29 cellular contexts compared by ENCODE assay signal in the genomic region with DNA sequence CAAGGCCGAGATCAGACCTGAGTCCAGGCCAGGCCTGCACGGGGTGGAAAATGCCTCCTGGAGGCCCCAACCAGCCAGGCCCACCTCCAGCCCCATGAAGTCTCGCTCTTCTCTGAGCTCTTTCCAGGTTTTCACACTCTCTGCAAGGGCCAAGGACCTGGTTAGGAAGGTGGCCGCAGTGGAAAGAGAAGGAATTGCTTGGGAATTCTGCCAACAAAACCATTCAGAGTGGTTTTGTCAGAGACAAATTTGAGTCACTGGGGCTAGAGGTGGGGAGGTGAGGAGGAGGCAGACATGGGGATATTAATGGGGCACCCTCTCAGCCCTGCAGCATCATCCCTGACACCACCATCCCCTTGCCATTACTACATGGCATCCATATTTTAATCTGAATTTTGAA.
"Had no signal": no experiment of that assay in that cellular context is flagged by ENCODE, and none has a peak within 500 bp of the region (broad histone marks: within the 10 kb centered on the region; RNA-seq: fewer than 3 reads in every experiment).

No MANE protein-coding gene starts in this region.

- H3K4me3 Mint-ChIP-seq: activated CD4-positive, alpha-beta memory T cell treated with anti-CD3 and anti-CD28 coated beads, Interleukin-2, amount 10 ng/mL, durations not matched to agents 7 days and 5 days; activated CD4-positive, alpha-beta T cell treated with anti-CD3 and anti-CD28 coated beads, Interleukin-2, amount 10 ng/mL, durations not matched to agents 7 days and 5 days; activated naive CD4-positive, alpha-beta T cell treated with anti-CD3 and anti-CD28 coated beads, Interleukin-2, amount 10 ng/mL, durations not matched to agents 7 days and 5 days; activated naive CD8-positive, alpha-beta T cell treated with anti-CD3 and anti-CD28 coated beads, Interleukin-2, amount 10 ng/mL, durations not matched to agents 7 days and 5 days; activated T-cell treated with anti-CD3 and anti-CD28 coated beads, Interleukin-2, amount 50 U/mL, for 24 hours; activated T-cell treated with anti-CD3 and anti-CD28 coated beads, Interleukin-2, amount 50 U/mL, for 72 hours; brain; central memory CD8-positive, alpha-beta T cell; dendritic cell treated with granulocyte-macrophage colony-stimulating factor and Interleukin-4, amounts not matched to agents 40 ng/mL and 50 ng/mL, for 4 days; endodermal cell; WTC11 had no signal

- DNase-seq: activated CD4-positive, alpha-beta memory T cell treated with anti-CD3 and anti-CD28 coated beads, Interleukin-2, amount 10 ng/mL, durations not matched to agents 7 days and 5 days; activated CD4-positive, alpha-beta T cell treated with anti-CD3 and anti-CD28 coated beads for 1 hour; activated CD4-positive, alpha-beta T cell treated with anti-CD3 and anti-CD28 coated beads for 4 hours; activated CD4-positive, alpha-beta T cell treated with anti-CD3 and anti-CD28 coated beads, Interleukin-2, amount 10 ng/mL, durations not matched to agents 7 days and 5 days; activated CD4-positive, alpha-beta T cell treated with anti-CD3 and anti-CD28 coated beads, Interleukin-2, amount 50 U/mL, for 4 hours; activated CD8-positive, alpha-beta memory T cell treated with anti-CD3 and anti-CD28 coated beads, Interleukin-2, amount 50 U/mL, for 48 hours; activated gamma-delta T cell; activated naive CD4-positive, alpha-beta T cell; activated naive CD4-positive, alpha-beta T cell treated with anti-CD3 and anti-CD28 coated beads, Interleukin-2, amount 10 ng/mL, durations not matched to agents 7 days and 5 days; activated naive CD8-positive, alpha-beta T cell treated with anti-CD3 and anti-CD28 coated beads, Interleukin-2, amount 10 ng/mL, durations not matched to agents 7 days and 5 days; activated T-cell treated with anti-CD3 and anti-CD28 coated beads for 4 hours; activated T-cell treated with anti-CD3 and anti-CD28 coated beads, Interleukin-2, amount 50 U/mL, for 24 hours; activated T-cell treated with anti-CD3 and anti-CD28 coated beads, Interleukin-2, amount 50 U/mL, for 72 hours; amygdala; aorta; dorsolateral prefrontal cortex; effector memory CD4-positive, alpha-beta T cell; endodermal cell; foreskin fibroblast; glutamatergic neuron; heart left ventricle; T-helper 2 cell had no signal

- H3K27me3 ChIP-seq: heart left ventricle had no signal

- H3K36me3 Mint-ChIP-seq: activated naive CD4-positive, alpha-beta T cell treated with anti-CD3 and anti-CD28 coated beads, Interleukin-2, amount 10 ng/mL, durations not matched to agents 7 days and 5 days; activated naive CD4-positive, alpha-beta T cell treated with anti-CD3 and anti-CD28 coated beads, Interleukin-2, amount 50 U/mL, for 72 hours; activated naive CD8-positive, alpha-beta T cell treated with anti-CD3 and anti-CD28 coated beads, Interleukin-2, amount 10 ng/mL, durations not matched to agents 7 days and 5 days; brain; WTC11 had no signal

- H3K9me3 ChIP-seq: heart left ventricle had no signal

- H3K4me3 ChIP-seq: coronary artery, dorsolateral prefrontal cortex, heart left ventricle had no signal

- H3K27ac Mint-ChIP-seq: activated CD4-positive, alpha-beta memory T cell treated with anti-CD3 and anti-CD28 coated beads, Interleukin-2, amount 10 ng/mL, durations not matched to agents 7 days and 5 days; activated CD4-positive, alpha-beta T cell treated with anti-CD3 and anti-CD28 coated beads, Interleukin-2, amount 10 ng/mL, durations not matched to agents 7 days and 5 days; activated naive CD4-positive, alpha-beta T cell treated with anti-CD3 and anti-CD28 coated beads, Interleukin-2, amount 10 ng/mL, durations not matched to agents 7 days and 5 days; activated naive CD4-positive, alpha-beta T cell treated with anti-CD3 and anti-CD28 coated beads, Interleukin-2, amount 50 U/mL, for 72 hours; activated naive CD8-positive, alpha-beta T cell treated with anti-CD3 and anti-CD28 coated beads, Interleukin-2, amount 10 ng/mL, durations not matched to agents 7 days and 5 days; activated T-cell treated with anti-CD3 and anti-CD28 coated beads, Interleukin-2, amount 50 U/mL, for 24 hours; activated T-cell treated with anti-CD3 and anti-CD28 coated beads, Interleukin-2, amount 50 U/mL, for 72 hours; brain; dendritic cell treated with granulocyte-macrophage colony-stimulating factor and Interleukin-4, amounts not matched to agents 40 ng/mL and 50 ng/mL, for 4 days; endodermal cell; WTC11 had no signal

- ATAC-seq: activated naive CD4-positive, alpha-beta T cell treated with anti-CD3 and anti-CD28 coated beads, Interleukin-2, amount 50 U/mL, for 72 hours; activated T-cell treated with anti-CD3 and anti-CD28 coated beads, Interleukin-2, amount 50 U/mL, for 72 hours; esophagus mucosa; heart left ventricle; WTC11 had no signal

- H3K4me1 Mint-ChIP-seq: activated CD4-positive, alpha-beta T cell treated with anti-CD3 and anti-CD28 coated beads, Interleukin-2, amount 10 ng/mL, durations not matched to agents 7 days and 5 days; activated naive CD4-positive, alpha-beta T cell treated with anti-CD3 and anti-CD28 coated beads, Interleukin-2, amount 10 ng/mL, durations not matched to agents 7 days and 5 days; central memory CD8-positive, alpha-beta T cell had no signal

- H3K36me3 ChIP-seq: heart left ventricle had no signal

- H3K9me3 Mint-ChIP-seq: activated CD4-positive, alpha-beta memory T cell treated with anti-CD3 and anti-CD28 coated beads, Interleukin-2, amount 10 ng/mL, durations not matched to agents 7 days and 5 days; activated CD4-positive, alpha-beta T cell treated with anti-CD3 and anti-CD28 coated beads, Interleukin-2, amount 10 ng/mL, durations not matched to agents 7 days and 5 days; activated naive CD4-positive, alpha-beta T cell treated with anti-CD3 and anti-CD28 coated beads, Interleukin-2, amount 10 ng/mL, durations not matched to agents 7 days and 5 days; activated naive CD4-positive, alpha-beta T cell treated with anti-CD3 and anti-CD28 coated beads, Interleukin-2, amount 50 U/mL, for 72 hours; activated naive CD8-positive, alpha-beta T cell treated with anti-CD3 and anti-CD28 coated beads, Interleukin-2, amount 10 ng/mL, durations not matched to agents 7 days and 5 days; activated T-cell treated with anti-CD3 and anti-CD28 coated beads, Interleukin-2, amount 50 U/mL, for 24 hours; activated T-cell treated with anti-CD3 and anti-CD28 coated beads, Interleukin-2, amount 50 U/mL, for 72 hours; brain; central memory CD8-positive, alpha-beta T cell; dendritic cell treated with granulocyte-macrophage colony-stimulating factor and Interleukin-4, amounts not matched to agents 40 ng/mL and 50 ng/mL, for 4 days; endodermal cell; WTC11 had no signal
